Comparison of ENCODE assay signal across 2 cellular contexts in genomic region chr22:30036656-30037055, GRCh38.
TF ChIP-seq lines count a peak whose summit lies in the region.

No MANE protein-coding gene starts in this region.

TF ChIP-seq in HEK293, 187 proteins besides CTCF, POLR2A, EP300 and RAD21:
- no peak for TF ChIP-seq ZNF239 (tag by site-specific recombination; IDR thresholded peaks at IDR 0.05)
- peak; percentile 38; the same call in 1 of the 2 replicates for TF ChIP-seq KLF8 (tag by site-specific recombination; IDR thresholded peaks at IDR 0.05)
- no peak for TF ChIP-seq ZNF571 (tag by site-specific recombination; IDR thresholded peaks at IDR 0.05)
- TF ChIP-seq ZNF654 (tag by site-specific recombination; IDR thresholded peaks at IDR 0.05; ENCODE audit: low read depth): no peak
- no peak for TF ChIP-seq ZNF155 (tag by site-specific recombination; IDR thresholded peaks at IDR 0.05)
- TF ChIP-seq ZNF660 (tag by site-specific recombination; IDR thresholded peaks at IDR 0.05): peak; percentile 52; the same call in 1 of the 2 replicates
- TF ChIP-seq ZNF398 (tag by site-specific recombination; IDR thresholded peaks at IDR 0.05): no peak
- no peak for TF ChIP-seq HOXC10 (CRISPR knock-in tag; IDR thresholded peaks at IDR 0.05)
- TF ChIP-seq YY2 (tag by site-specific recombination; IDR thresholded peaks at IDR 0.05): no peak
- no peak for TF ChIP-seq ZBTB17 (tag by site-specific recombination; IDR thresholded peaks at IDR 0.05)
- TF ChIP-seq ZNF600 (tag by site-specific recombination; IDR thresholded peaks at IDR 0.05): 0 out of 2 replicates have a peak, but pooled peaks have one; percentile 41
- TF ChIP-seq ZNF10 (tag by site-specific recombination; IDR thresholded peaks at IDR 0.05): no peak
- no peak for TF ChIP-seq ZNF37A (tag by site-specific recombination; IDR thresholded peaks at IDR 0.05)
- no peak for TF ChIP-seq ZNF394 (tag by site-specific recombination; IDR thresholded peaks at IDR 0.05; ENCODE audit: borderline replicate concordance)

TF ChIP-seq in HepG2, 621 proteins besides CTCF, POLR2A, EP300 and RAD21:
- TF ChIP-seq FOSL2 (CRISPR knock-in tag; IDR thresholded peaks at IDR 0.05): peak; percentile 58
- TF ChIP-seq SRSF4 (IDR thresholded peaks at IDR 0.05; ENCODE audit: low read depth, low read length, poor library complexity, severe bottlenecking): no peak
- no peak for TF ChIP-seq THAP11 (CRISPR knock-in tag; IDR thresholded peaks at IDR 0.05)
